ENCODE assay signal across 4 cellular contexts in genomic region chr22:16795504-16795903, GRCh38. TPM values are rescaled to one million over a fixed set of nuclear protein-coding genes. Genes with fewer than 3 reads are reported as not detected.
"Had no signal": no experiment of that assay in that cellular context is flagged by ENCODE, and none has a peak within 500 bp of the region (broad histone marks: within the 10 kb centered on the region; RNA-seq: fewer than 3 reads in every experiment).

No MANE protein-coding gene starts in this region.

RNA-seq across cellular contexts. Expression of gene XKR3, which starts 29.7 kb away (rescaled TPM):
- total RNA-seq: HepG2, HT-29, IMR-90 had no signal
- polyA plus RNA-seq: HepG2, IgD-negative memory B cell, IMR-90 had no signal
